1 cellular context compared by ENCODE assay signal in the genomic region with DNA sequence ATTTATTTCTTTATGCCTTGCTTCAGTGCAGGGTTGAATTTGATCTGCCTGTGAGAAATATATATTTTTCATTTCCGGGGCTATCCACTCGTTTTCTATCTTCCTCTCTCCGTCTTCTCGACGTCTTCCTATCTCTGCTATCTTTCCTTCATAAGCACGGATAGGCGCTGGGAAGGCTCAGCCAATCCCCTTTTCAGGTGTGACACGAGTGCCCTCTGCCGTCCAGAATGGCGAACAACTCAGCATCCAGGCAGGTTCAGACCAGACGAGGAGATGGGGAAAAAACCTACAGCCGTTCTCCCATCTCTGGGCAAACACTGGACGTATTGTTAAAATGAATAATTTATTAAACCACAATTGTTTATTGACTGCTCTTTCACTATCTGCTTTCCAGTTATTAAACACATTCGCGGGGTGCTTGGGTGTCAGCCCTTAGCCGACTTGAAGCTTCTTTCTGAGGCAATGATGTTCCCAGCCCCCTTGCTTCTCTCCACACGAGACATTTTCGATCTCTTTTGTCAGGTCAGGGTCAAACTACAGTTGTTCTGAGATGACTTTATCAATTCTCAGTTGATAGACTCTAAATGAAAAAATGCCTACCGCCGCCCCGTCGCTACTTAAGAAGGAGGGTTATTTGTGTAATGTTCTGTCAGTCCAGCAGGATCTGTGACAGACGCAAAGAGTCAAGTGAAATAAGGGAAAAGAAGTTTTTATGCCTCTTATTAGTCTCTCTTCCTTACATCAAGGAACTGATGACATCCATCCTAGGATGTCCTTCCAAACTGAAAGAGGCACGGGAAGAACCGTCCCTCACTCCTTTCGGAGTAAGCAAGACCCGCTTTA.
TF ChIP-seq lines count a peak whose summit lies in the region.

No MANE protein-coding gene starts in this region.

TF ChIP-seq in GM23338, 12 proteins besides CTCF, POLR2A, EP300 and RAD21 (continued from another document):
- TF ChIP-seq, protein P1, sequence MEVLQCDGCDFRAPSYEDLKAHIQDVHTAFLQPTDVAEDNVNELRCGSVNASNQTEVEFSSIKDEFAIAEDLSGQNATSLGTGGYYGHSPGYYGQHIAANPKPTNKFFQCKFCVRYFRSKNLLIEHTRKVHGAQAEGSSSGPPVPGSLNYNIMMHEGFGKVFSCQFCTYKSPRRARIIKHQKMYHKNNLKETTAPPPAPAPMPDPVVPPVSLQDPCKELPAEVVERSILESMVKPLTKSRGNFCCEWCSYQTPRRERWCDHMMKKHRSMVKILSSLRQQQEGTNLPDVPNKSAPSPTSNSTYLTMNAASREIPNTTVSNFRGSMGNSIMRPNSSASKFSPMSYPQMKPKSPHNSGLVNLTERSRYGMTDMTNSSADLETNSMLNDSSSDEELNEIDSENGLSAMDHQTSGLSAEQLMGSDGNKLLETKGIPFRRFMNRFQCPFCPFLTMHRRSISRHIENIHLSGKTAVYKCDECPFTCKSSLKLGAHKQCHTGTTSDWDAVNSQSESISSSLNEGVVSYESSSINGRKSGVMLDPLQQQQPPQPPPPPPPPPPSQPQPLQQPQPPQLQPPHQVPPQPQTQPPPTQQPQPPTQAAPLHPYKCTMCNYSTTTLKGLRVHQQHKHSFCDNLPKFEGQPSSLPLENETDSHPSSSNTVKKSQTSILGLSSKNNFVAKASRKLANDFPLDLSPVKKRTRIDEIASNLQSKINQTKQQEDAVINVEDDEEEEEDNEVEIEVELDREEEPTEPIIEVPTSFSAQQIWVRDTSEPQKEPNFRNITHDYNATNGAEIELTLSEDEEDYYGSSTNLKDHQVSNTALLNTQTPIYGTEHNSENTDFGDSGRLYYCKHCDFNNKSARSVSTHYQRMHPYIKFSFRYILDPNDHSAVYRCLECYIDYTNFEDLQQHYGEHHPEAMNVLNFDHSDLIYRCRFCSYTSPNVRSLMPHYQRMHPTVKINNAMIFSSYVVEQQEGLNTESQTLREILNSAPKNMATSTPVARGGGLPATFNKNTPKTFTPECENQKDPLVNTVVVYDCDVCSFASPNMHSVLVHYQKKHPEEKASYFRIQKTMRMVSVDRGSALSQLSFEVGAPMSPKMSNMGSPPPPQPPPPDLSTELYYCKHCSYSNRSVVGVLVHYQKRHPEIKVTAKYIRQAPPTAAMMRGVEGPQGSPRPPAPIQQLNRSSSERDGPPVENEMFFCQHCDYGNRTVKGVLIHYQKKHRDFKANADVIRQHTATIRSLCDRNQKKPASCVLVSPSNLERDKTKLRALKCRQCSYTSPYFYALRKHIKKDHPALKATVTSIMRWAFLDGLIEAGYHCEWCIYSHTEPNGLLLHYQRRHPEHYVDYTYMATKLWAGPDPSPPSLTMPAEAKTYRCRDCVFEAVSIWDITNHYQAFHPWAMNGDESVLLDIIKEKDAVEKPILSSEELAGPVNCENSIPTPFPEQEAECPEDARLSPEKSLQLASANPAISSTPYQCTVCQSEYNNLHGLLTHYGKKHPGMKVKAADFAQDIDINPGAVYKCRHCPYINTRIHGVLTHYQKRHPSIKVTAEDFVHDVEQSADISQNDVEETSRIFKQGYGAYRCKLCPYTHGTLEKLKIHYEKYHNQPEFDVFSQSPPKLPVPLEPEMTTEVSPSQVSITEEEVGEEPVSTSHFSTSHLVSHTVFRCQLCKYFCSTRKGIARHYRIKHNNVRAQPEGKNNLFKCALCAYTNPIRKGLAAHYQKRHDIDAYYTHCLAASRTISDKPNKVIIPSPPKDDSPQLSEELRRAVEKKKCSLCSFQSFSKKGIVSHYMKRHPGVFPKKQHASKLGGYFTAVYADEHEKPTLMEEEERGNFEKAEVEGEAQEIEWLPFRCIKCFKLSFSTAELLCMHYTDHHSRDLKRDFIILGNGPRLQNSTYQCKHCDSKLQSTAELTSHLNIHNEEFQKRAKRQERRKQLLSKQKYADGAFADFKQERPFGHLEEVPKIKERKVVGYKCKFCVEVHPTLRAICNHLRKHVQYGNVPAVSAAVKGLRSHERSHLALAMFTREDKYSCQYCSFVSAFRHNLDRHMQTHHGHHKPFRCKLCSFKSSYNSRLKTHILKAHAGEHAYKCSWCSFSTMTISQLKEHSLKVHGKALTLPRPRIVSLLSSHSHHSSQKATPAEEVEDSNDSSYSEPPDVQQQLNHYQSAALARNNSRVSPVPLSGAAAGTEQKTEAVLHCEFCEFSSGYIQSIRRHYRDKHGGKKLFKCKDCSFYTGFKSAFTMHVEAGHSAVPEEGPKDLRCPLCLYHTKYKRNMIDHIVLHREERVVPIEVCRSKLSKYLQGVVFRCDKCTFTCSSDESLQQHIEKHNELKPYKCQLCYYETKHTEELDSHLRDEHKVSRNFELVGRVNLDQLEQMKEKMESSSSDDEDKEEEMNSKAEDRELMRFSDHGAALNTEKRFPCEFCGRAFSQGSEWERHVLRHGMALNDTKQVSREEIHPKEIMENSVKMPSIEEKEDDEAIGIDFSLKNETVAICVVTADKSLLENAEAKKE (CRISPR knock-in tag; IDR thresholded peaks at IDR 0.05), result no peak
- TF ChIP-seq EZH2phosphoT487 (IDR thresholded peaks at IDR 0.05; ENCODE audit: unreplicated experiment) (no peak), JUNB (IDR thresholded peaks at IDR 0.05; ENCODE audit: unreplicated experiment) (no peak), STAT1 (IDR thresholded peaks at IDR 0.05; ENCODE audit: unreplicated experiment) (no peak)
- TF ChIP-seq, protein P2, sequence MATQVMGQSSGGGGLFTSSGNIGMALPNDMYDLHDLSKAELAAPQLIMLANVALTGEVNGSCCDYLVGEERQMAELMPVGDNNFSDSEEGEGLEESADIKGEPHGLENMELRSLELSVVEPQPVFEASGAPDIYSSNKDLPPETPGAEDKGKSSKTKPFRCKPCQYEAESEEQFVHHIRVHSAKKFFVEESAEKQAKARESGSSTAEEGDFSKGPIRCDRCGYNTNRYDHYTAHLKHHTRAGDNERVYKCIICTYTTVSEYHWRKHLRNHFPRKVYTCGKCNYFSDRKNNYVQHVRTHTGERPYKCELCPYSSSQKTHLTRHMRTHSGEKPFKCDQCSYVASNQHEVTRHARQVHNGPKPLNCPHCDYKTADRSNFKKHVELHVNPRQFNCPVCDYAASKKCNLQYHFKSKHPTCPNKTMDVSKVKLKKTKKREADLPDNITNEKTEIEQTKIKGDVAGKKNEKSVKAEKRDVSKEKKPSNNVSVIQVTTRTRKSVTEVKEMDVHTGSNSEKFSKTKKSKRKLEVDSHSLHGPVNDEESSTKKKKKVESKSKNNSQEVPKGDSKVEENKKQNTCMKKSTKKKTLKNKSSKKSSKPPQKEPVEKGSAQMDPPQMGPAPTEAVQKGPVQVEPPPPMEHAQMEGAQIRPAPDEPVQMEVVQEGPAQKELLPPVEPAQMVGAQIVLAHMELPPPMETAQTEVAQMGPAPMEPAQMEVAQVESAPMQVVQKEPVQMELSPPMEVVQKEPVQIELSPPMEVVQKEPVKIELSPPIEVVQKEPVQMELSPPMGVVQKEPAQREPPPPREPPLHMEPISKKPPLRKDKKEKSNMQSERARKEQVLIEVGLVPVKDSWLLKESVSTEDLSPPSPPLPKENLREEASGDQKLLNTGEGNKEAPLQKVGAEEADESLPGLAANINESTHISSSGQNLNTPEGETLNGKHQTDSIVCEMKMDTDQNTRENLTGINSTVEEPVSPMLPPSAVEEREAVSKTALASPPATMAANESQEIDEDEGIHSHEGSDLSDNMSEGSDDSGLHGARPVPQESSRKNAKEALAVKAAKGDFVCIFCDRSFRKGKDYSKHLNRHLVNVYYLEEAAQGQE (IDR thresholded peaks at IDR 0.05; ENCODE audit: unreplicated experiment), result no peak
